In genomic region chr1:20899154-20899972, GRCh38 we compare ENCODE assay signal across 28 cellular contexts.
"Had no signal": no experiment of that assay in that cellular context is flagged by ENCODE, and none has a peak within 500 bp of the region (broad histone marks: within the 10 kb centered on the region; RNA-seq: fewer than 3 reads in every experiment).

No MANE protein-coding gene starts in this region.

- H3K27me3 Mint-ChIP-seq: activated CD4-positive, alpha-beta memory T cell treated with anti-CD3 and anti-CD28 coated beads for 36 hours; activated CD4-positive, alpha-beta T cell treated with anti-CD3 and anti-CD28 coated beads, Interleukin-2, amount 10 ng/mL, durations not matched to agents 7 days and 5 days; activated naive CD8-positive, alpha-beta T cell; brain had no signal

- H3K9me3 ChIP-seq: Peyer's patch had no signal

- H3K4me1 ChIP-seq: Peyer's patch had no signal

- H3K4me1 Mint-ChIP-seq: activated CD4-positive, alpha-beta T cell treated with anti-CD3 and anti-CD28 coated beads, Interleukin-2, amount 10 ng/mL, durations not matched to agents 7 days and 5 days had no signal

- ATAC-seq: activated T-cell treated with anti-CD3 and anti-CD28 coated beads, Interleukin-2, amount 50 U/mL, for 4 hours had no signal

- H3K27me3 ChIP-seq: cardiac muscle cell, Peyer's patch had no signal

- DNase-seq: activated CD4-positive, alpha-beta memory T cell treated with anti-CD3 and anti-CD28 coated beads for 36 hours; activated CD4-positive, alpha-beta T cell treated with anti-CD3 and anti-CD28 coated beads, Interleukin-2, amount 10 ng/mL, durations not matched to agents 7 days and 5 days; activated CD4-positive, CD25-positive, alpha-beta regulatory T cell; activated CD8-positive, alpha-beta memory T cell treated with anti-CD3 and anti-CD28 coated beads for 24 hours; activated effector memory CD4-positive, alpha-beta T cell treated with anti-CD3 and anti-CD28 coated beads, Interleukin-2, amount 50 U/mL, for 16 hours; activated naive CD4-positive, alpha-beta T cell treated with Interleukin-2 at 50 U/mL for 16 hours; activated T-cell treated with anti-CD3 and anti-CD28 coated beads, Interleukin-2, amount 50 U/mL, for 4 hours; amygdala; IMR-90; KBM-7; NCI-H1092; NCI-H1417; NCI-H1694; NCI-H2029; NCI-H2107; NCI-H2171 treated with DMSO at 0.1 percent for 48 hours; NCI-H226; NCI-H510A; NCI-H526 treated with DMSO at 0.1 percent for 48 hours; NCI-H82; Peyer's patch; SHP77 treated with DMSO at 0.1 percent for 48 hours; T-helper 2 cell had no signal

- H3K27ac Mint-ChIP-seq: activated CD4-positive, alpha-beta memory T cell treated with anti-CD3 and anti-CD28 coated beads for 36 hours; activated CD4-positive, alpha-beta T cell treated with anti-CD3 and anti-CD28 coated beads, Interleukin-2, amount 10 ng/mL, durations not matched to agents 7 days and 5 days; activated naive CD8-positive, alpha-beta T cell had no signal

- H3K4me3 ChIP-seq: cardiac muscle cell, Peyer's patch had no signal

- H3K27ac ChIP-seq: cardiac muscle cell, Peyer's patch, RWPE1, VCaP had no signal

- H3K4me3 Mint-ChIP-seq: activated CD4-positive, alpha-beta memory T cell treated with anti-CD3 and anti-CD28 coated beads for 36 hours; activated CD4-positive, alpha-beta T cell treated with anti-CD3 and anti-CD28 coated beads, Interleukin-2, amount 10 ng/mL, durations not matched to agents 7 days and 5 days; activated naive CD8-positive, alpha-beta T cell; activated T-cell treated with anti-CD3 and anti-CD28 coated beads, Interleukin-2, amount 50 U/mL, for 4 hours; brain had no signal

- H3K9me3 Mint-ChIP-seq: activated CD4-positive, alpha-beta memory T cell treated with anti-CD3 and anti-CD28 coated beads for 36 hours; activated CD4-positive, alpha-beta T cell treated with anti-CD3 and anti-CD28 coated beads, Interleukin-2, amount 10 ng/mL, durations not matched to agents 7 days and 5 days; activated T-cell treated with anti-CD3 and anti-CD28 coated beads, Interleukin-2, amount 50 U/mL, for 4 hours; brain had no signal

- H3K36me3 ChIP-seq: cardiac muscle cell had no signal
